In genomic region chr2:201257381-201257940, GRCh38 we compare ENCODE assay signal across 8 cellular contexts. TPM values are rescaled to one million over a fixed set of nuclear protein-coding genes. Genes with fewer than 3 reads are reported as not detected.
A peak's percentile ranks its signal among the peaks of the same experiment; 100 is the strongest.
DNase-seq lines count a peak whose midpoint lies in the region; ATAC-seq and TF ChIP-seq lines count a peak whose summit lies in the region.

No MANE protein-coding gene starts in this region.

- DNase-seq in GDM1 (lab: John Stamatoyannopoulos, UW): peak; percentile 74
- DNase-seq in KBM-7: peak; percentile 94
- DNase-seq in activated B cell treated with CpG ODN at 0.5 μM for 24 hours: peak; percentile 53
- peak; percentile 48 for DNase-seq in endothelial cell (ENCODE audit: low spot score)
- no peak for DNase-seq in GM10266 (ENCODE audit: extremely low spot score)
- DNase-seq in NCI-H2196 treated with DMSO at 0.1 percent for 48 hours (lab: John Stamatoyannopoulos, UW; ENCODE audit: unreplicated experiment): no peak

- H3K27ac Mint-ChIP-seq in activated B cell treated with CpG ODN at 0.5 μM for 24 hours (peak overlapping the region; percentile 98), endothelial cell (ENCODE audit: unreplicated experiment) (peak overlapping the region; percentile 100), nephron (peak overlapping the region; percentile 93 to 100 (median 98))

- peaks cover 83% of the 10 kb centered on the region for H3K4me1 Mint-ChIP-seq in activated B cell treated with CpG ODN at 0.5 μM for 24 hours
- peaks cover 36% of the 10 kb centered on the region for H3K4me1 Mint-ChIP-seq in endothelial cell (ENCODE audit: unreplicated experiment)
- H3K4me1 Mint-ChIP-seq in nephron: peaks cover 21% of the 10 kb centered on the region

- H3K27me3 Mint-ChIP-seq in activated B cell treated with CpG ODN at 0.5 μM for 24 hours: no peaks in the 10 kb centered on the region
- peaks cover 16% of the 10 kb centered on the region for H3K27me3 Mint-ChIP-seq in endothelial cell (ENCODE audit: unreplicated experiment)
- no peaks in the 10 kb centered on the region for H3K27me3 Mint-ChIP-seq in nephron (ENCODE audit: low read depth)

- TF ChIP-seq CTCF in activated B cell treated with CpG ODN at 0.5 μM for 24 hours (IDR thresholded peaks at IDR 0.05) (no peak), endothelial cell (IDR thresholded peaks at IDR 0.05; ENCODE audit: unreplicated experiment) (no peak), nephron (IDR thresholded peaks at IDR 0.05; ENCODE audit: unreplicated experiment in 3 of 3) (no peak), GM10266 (IDR thresholded peaks at IDR 0.05; ENCODE audit: control insufficient read depth, insufficient read depth, low read depth, missing control alignments) (no peak)

- intact Hi-C loops in activated B cell treated with CpG ODN at 0.5 μM for 24 hours (cut with micrococcal nuclease): loop anchor here (5.0 kb wide), 1 partner anchor 1010 kb away; the partner anchor contains the start of gene NOP58

- H3K9me3 Mint-ChIP-seq in activated B cell treated with CpG ODN at 0.5 μM for 24 hours: no peaks in the 10 kb centered on the region
- no peaks in the 10 kb centered on the region for H3K9me3 Mint-ChIP-seq in endothelial cell (ENCODE audit: unreplicated experiment)
- H3K9me3 Mint-ChIP-seq in nephron: no peaks in the 10 kb centered on the region

- peak overlapping the region; percentile 90 for H3K4me3 Mint-ChIP-seq in activated B cell treated with CpG ODN at 0.5 μM for 24 hours
- H3K4me3 Mint-ChIP-seq in endothelial cell (ENCODE audit: unreplicated experiment): peak overlapping the region; percentile 92
- H3K4me3 Mint-ChIP-seq in nephron: peak overlapping the region; percentile 81 to 92 (median 91)

- ATAC-seq in GM21723 (IDR thresholded peaks at IDR 0.05; ENCODE audit: unreplicated experiment) (peak; percentile 42), activated B cell treated with CpG ODN at 0.5 μM for 24 hours (ENCODE audit: low read depth) (peak; percentile 56)

- POLR2A ChIA-PET in activated B cell treated with CpG ODN at 0.5 μM for 24 hours (lab: Charles Lee): interaction anchor here (0.5 to 5.1 kb wide), 10 partner anchors 9 to 194 kb away, joined by 3 to 57 read pairs (median 5); partner anchors contain the start of genes CFLAR, STRADB and TRAK2

- H3K36me3 Mint-ChIP-seq in activated B cell treated with CpG ODN at 0.5 μM for 24 hours (ENCODE audit: low read depth) (peaks cover 7% of the 10 kb centered on the region), endothelial cell (ENCODE audit: low read depth, unreplicated experiment) (peaks cover 5% of the 10 kb centered on the region), nephron (ENCODE audit: low read depth) (no peaks in the 10 kb centered on the region)

- CTCF ChIA-PET in activated B cell treated with CpG ODN at 0.5 μM for 24 hours (lab: Charles Lee): interaction anchor here (0.6 to 7.9 kb wide), 3 partner anchors 15 to 107 kb away, joined by 3 to 57 read pairs (median 3); no protein-coding TSS in a partner anchor

- in situ Hi-C loops in KBM-7 (cut with MboI; ENCODE audit: low pct_unique_long_range_greater_than_20kb, low sequenced_read_pairs): loop anchor here (25.0 kb wide), 1 partner anchor 105 kb away; the partner anchor contains the start of gene FLACC1

RNA-seq across cellular contexts. Expression of gene CASP8, which starts 2.9 kb away (rescaled TPM):
- total RNA-seq in activated B cell treated with CpG ODN at 0.5 μM for 24 hours: 74.2 and 84.4 TPM in 2 replicates
- total RNA-seq in endothelial cell (ENCODE audit: unreplicated experiment): 14.9 TPM

Comparison
In these comparisons a context has a peak if more than half of its experiments do, and no peak if none do; other contexts are left out.
1. DNase-seq: peak in GDM1 (single experiment), KBM-7 (single experiment), activated B cell treated with CpG ODN at 0.5 μM for 24 hours (single experiment) and endothelial cell (single experiment); none in GM10266 (single experiment) and NCI-H2196 treated with DMSO at 0.1 percent for 48 hours (single experiment).
2. Peak in every context shown above with its lines, with median percentiles within 50 percentile points of each other: H3K27ac Mint-ChIP-seq and H3K4me3 Mint-ChIP-seq.